In the genomic region with DNA sequence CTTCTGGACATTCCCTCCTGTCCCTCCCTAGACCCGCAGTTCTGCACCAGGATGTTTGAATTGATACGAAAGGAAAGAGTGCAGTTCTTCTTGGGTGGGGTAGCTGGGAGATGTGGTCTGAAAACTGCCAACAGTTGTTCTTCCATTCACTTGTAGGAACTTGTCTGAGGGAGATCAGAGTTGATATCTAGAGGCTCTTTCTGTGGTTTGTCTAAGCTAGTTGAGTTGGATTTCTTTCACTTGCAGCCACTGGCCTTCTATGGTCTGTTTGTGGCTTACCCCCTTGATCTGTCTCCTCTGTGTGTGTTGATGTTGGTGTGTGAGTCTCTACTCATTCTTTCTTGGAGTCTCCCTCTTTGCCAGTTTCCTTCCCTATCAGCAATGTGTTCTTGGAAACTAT, we compare ENCODE assay signal across 17 cellular contexts.
"Had no signal": no experiment of that assay in that cellular context is flagged by ENCODE, and none has a peak within 500 bp of the region (broad histone marks: within the 10 kb centered on the region; RNA-seq: fewer than 3 reads in every experiment).

No MANE protein-coding gene starts in this region.

- H3K36me3 ChIP-seq: adrenal gland, breast epithelium, esophagus squamous epithelium, lower lobe of right lung, transverse colon, vagina had no signal

- ATAC-seq: lower lobe of right lung had no signal

- H3K27me3 ChIP-seq: adrenal gland, breast epithelium, esophagus squamous epithelium, transverse colon, vagina had no signal

- DNase-seq: activated CD4-positive, alpha-beta T cell treated with anti-CD3 and anti-CD28 coated beads, Interleukin-2, amount 50 U/mL, for 4 hours; activated gamma-delta T cell; adrenal gland; cerebellar nuclear complex; cortex of kidney; esophagus squamous epithelium; glutamatergic neuron; hippocampal formation; islet precursor cell; lower lobe of right lung; occipital lobe; stimulated activated CD4-positive, alpha-beta T cell treated with anti-CD3 and anti-CD28 coated beads, Interleukin-15, amount 100 ng/mL, for 24 hours; stimulated activated CD4-positive, alpha-beta T cell treated with anti-CD3 and anti-CD28 coated beads, Interleukin-2, amount 100 ng/mL, for 48 hours; transverse colon had no signal

- FAIRE-seq: astrocyte had no signal

- H3K9me3 ChIP-seq: adrenal gland, breast epithelium, lower lobe of right lung, transverse colon, vagina had no signal

- H3K4me3 ChIP-seq: adrenal gland, breast epithelium, esophagus squamous epithelium, lower lobe of right lung, transverse colon, vagina had no signal

- H3K27ac ChIP-seq: adrenal gland, breast epithelium, esophagus squamous epithelium, lower lobe of right lung, transverse colon, vagina had no signal

- H3K4me1 ChIP-seq: adrenal gland, breast epithelium, vagina had no signal
